18 cellular contexts compared by ENCODE assay signal in genomic region chr7:157990878-157991250, GRCh38.
"Had no signal": no experiment of that assay in that cellular context is flagged by ENCODE, and none has a peak within 500 bp of the region (broad histone marks: within the 10 kb centered on the region; RNA-seq: fewer than 3 reads in every experiment).

No MANE protein-coding gene starts in this region.

- H3K4me1 ChIP-seq: body of pancreas, prostate gland, upper lobe of left lung had no signal

- H3K27me3 ChIP-seq: body of pancreas, cardiac muscle cell, ovary, upper lobe of left lung had no signal

- DNase-seq: activated CD4-positive, alpha-beta T cell treated with anti-CD3 and anti-CD28 coated beads for 1 hour; activated CD4-positive, alpha-beta T cell treated with anti-CD3 and anti-CD28 coated beads, Interleukin-2, amount 50 U/mL, for 1 hour; activated CD8-positive, alpha-beta T cell treated with anti-CD3 and anti-CD28 coated beads, Interleukin-2, amount 10 ng/mL, durations not matched to agents 7 days and 5 days; activated gamma-delta T cell; anterior cingulate cortex; body of pancreas; foreskin melanocyte; immature natural killer cell; kidney glomerular epithelial cell; midbrain; natural killer cell; ovary; stimulated activated CD4-positive, alpha-beta T cell treated with anti-CD3 and anti-CD28 coated beads, Interleukin-4, amount 100 ng/mL, for 24 hours; stimulated activated naive CD4-positive, alpha-beta T cell treated with Interleukin-2 at 50 U/mL for 16 hours; WERI-Rb-1 had no signal

- H3K4me3 ChIP-seq: body of pancreas, cardiac muscle cell, ovary, prostate gland, upper lobe of left lung had no signal

- H3K9me3 ChIP-seq: body of pancreas, ovary, prostate gland had no signal

- H3K27ac ChIP-seq: body of pancreas, cardiac muscle cell, ovary, prostate gland, upper lobe of left lung, WERI-Rb-1 had no signal

- ATAC-seq: activated CD8-positive, alpha-beta T cell treated with anti-CD3 and anti-CD28 coated beads, Interleukin-2, amount 10 ng/mL, durations not matched to agents 7 days and 5 days; body of pancreas; natural killer cell had no signal

- H3K36me3 ChIP-seq: cardiac muscle cell, ovary, prostate gland, upper lobe of left lung, WERI-Rb-1 had no signal
